Comparison of ENCODE assay signal across 24 cellular contexts in genomic region chr6:149701699-149702098, GRCh38. TPM values are rescaled to one million over a fixed set of nuclear protein-coding genes. Genes with fewer than 3 reads are reported as not detected.
DNase-seq lines count a peak whose midpoint lies in the region; ATAC-seq and TF ChIP-seq lines count a peak whose summit lies in the region.
"Had no signal": no experiment of that assay in that cellular context is flagged by ENCODE, and none has a peak within 500 bp of the region (broad histone marks: within the 10 kb centered on the region; RNA-seq: fewer than 3 reads in every experiment).

No MANE protein-coding gene starts in this region.

- TF ChIP-seq CTCF in hepatocyte (IDR thresholded peaks at IDR 0.05; ENCODE audit: poor library complexity): no peak

- H3K4me2 ChIP-seq in GM23248 (ENCODE audit: unreplicated experiment) (peak overlapping the region; percentile 53), hepatocyte (peak overlapping the region; percentile 37)

- H2AFZ ChIP-seq in GM23248 (peak overlapping the region; percentile 29), hepatocyte (no peak overlapping the region)

- H3K9me3 ChIP-seq in GM23248 (ENCODE audit: low read depth) (no peaks in the 10 kb centered on the region), adipocyte (ENCODE audit: control insufficient read depth, low read length) (no peaks in the 10 kb centered on the region), hepatocyte (ENCODE audit: low read depth) (no peaks in the 10 kb centered on the region)
- H3K9me3 ChIP-seq: gastroesophageal sphincter, lower lobe of right lung, uterus had no signal

- H3K9ac ChIP-seq in GM23248 (peak overlapping the region; percentile 48), adipocyte (ENCODE audit: low read length) (no peak overlapping the region)

- peaks cover 100% of the 10 kb centered on the region for H3K79me2 ChIP-seq in GM23248 (ENCODE audit: insufficient read depth)
- peaks cover 97% of the 10 kb centered on the region for H3K79me2 ChIP-seq in hepatocyte

- in situ Hi-C loops in GM23248 (cut with MboI): no loop called here

- H3K4me3 ChIP-seq in GM23248 (peak overlapping the region; percentile 46), adipocyte (ENCODE audit: low read length) (no peak overlapping the region), hepatocyte (no peak overlapping the region)
- H3K4me3 ChIP-seq: gastroesophageal sphincter, lower lobe of right lung, uterus had no signal

- H3K27me3 ChIP-seq in GM23248 (replicated peaks; ENCODE audit: insufficient read depth): no peaks in the 10 kb centered on the region
- no peaks in the 10 kb centered on the region for H3K27me3 ChIP-seq in adipocyte (replicated peaks; ENCODE audit: control insufficient read depth, insufficient read depth, low read length)
- H3K27me3 ChIP-seq in hepatocyte: no peaks in the 10 kb centered on the region
- H3K27me3 ChIP-seq: gastroesophageal sphincter, uterus had no signal

- H4K20me1 ChIP-seq in GM23248 (ENCODE audit: insufficient read depth) (peaks cover 8% of the 10 kb centered on the region; the same call in 1 of the 2 replicates), hepatocyte (ENCODE audit: insufficient read depth, poor library complexity, severe bottlenecking) (peaks cover 86% of the 10 kb centered on the region)

- H3K4me1 ChIP-seq in GM23248 (ENCODE audit: insufficient read depth) (peaks cover 46% of the 10 kb centered on the region), adipocyte (ENCODE audit: control insufficient read depth, insufficient read depth, low read length) (peaks cover 13% of the 10 kb centered on the region), hepatocyte (ENCODE audit: insufficient read depth) (no peaks in the 10 kb centered on the region)

- peak; percentile 70 for DNase-seq in GM23248
- peak; percentile 51 for DNase-seq in adipocyte (ENCODE audit: low read depth)
- no peak for DNase-seq in hepatocyte (ENCODE audit: low spot score)
- peak; percentile 7 for DNase-seq in renal cortical epithelial cell (ENCODE audit: low read depth)
- no peak for DNase-seq in retina
- no peak for DNase-seq in NCI-H345 treated with DMSO at 0.1 percent for 48 hours (lab: John Stamatoyannopoulos, UW; ENCODE audit: unreplicated experiment)
- DNase-seq: activated CD4-positive, alpha-beta T cell treated with anti-CD3 and anti-CD28 coated beads, Interleukin-2, amount 10 ng/mL, durations not matched to agents 7 days and 5 days; activated CD8-positive, alpha-beta memory T cell treated with anti-CD3 and anti-CD28 coated beads, Interleukin-2, amount 50 U/mL, for 4 hours; activated effector memory CD4-positive, alpha-beta T cell treated with Interleukin-2 at 50 U/mL for 16 hours; anterior cingulate cortex; Calu3; GDM1; lower lobe of right lung; MM.1S; naive thymus-derived CD8-positive, alpha-beta T cell; NCI-H1694 treated with DMSO at 0.1 percent for 48 hours; NCI-H345; posterior cingulate gyrus; stimulated activated CD4-positive, alpha-beta T cell treated with anti-CD3 and anti-CD28 coated beads, Interleukin-4, amount 100 ng/mL, for 4 hours; substantia nigra; SW 1271; uterus had no signal

- H3K36me3 ChIP-seq in GM23248 (ENCODE audit: low read depth) (no peaks in the 10 kb centered on the region), adipocyte (ENCODE audit: control insufficient read depth, insufficient read depth, low read length, severe bottlenecking) (peaks cover 3% of the 10 kb centered on the region), hepatocyte (replicated peaks; ENCODE audit: insufficient read depth, low read depth) (no peaks in the 10 kb centered on the region)
- H3K36me3 ChIP-seq: uterus had no signal

- WGBS in GM23248 (ENCODE audit: low coverage in 1 of 2, low lambda C conversion rate in 2 of 2, missing lambda C conversion rate in 2 of 2), 2 experiments: 6 to 8% methylated on average over 7 of the region's 7 CpGs
- WGBS in hepatocyte (ENCODE audit: low lambda C conversion rate, missing lambda C conversion rate): 60% methylated on average over 7 of the region's 7 CpGs

- ATAC-seq in GM21528 (IDR thresholded peaks at IDR 0.05; ENCODE audit: low FRiP score, unreplicated experiment): no peak
- ATAC-seq: gastroesophageal sphincter; lower lobe of right lung; naive thymus-derived CD8-positive, alpha-beta T cell had no signal

- H3F3A ChIP-seq in GM23248 (ENCODE audit: insufficient read depth): peaks cover 31% of the 10 kb centered on the region

- H3K27ac ChIP-seq in GM23248 (peak overlapping the region; percentile 50), hepatocyte (peak overlapping the region; percentile 19)
- H3K27ac ChIP-seq: gastroesophageal sphincter, lower lobe of right lung, uterus had no signal

- H3K9me2 ChIP-seq in GM23248 (ENCODE audit: insufficient read depth) (no peaks in the 10 kb centered on the region), hepatocyte (replicated peaks; ENCODE audit: insufficient read depth) (no peaks in the 10 kb centered on the region)

RNA-seq across cellular contexts. Expression of gene LATS1, which starts 16.2 kb away (rescaled TPM):
- 18.1 and 20.2 TPM in 2 replicates for total RNA-seq in GM23248 (2014; rRNA removed; shearing (Covaris generic))
- polyA plus RNA-seq in GM23248 (2016; fragmentation: Nextera tagmentation; extraction: Ambion mirVana) (11.5 and 12.8 TPM in 2 replicates), hepatocyte (6.6 and 7.9 TPM in 2 replicates)
- total RNA-seq in hepatocyte (23.7 and 26.2 TPM in 2 replicates), renal cortical epithelial cell (6.4 and 19.7 TPM in 2 replicates)

RNA-seq across cellular contexts. Expression of gene NUP43, which starts 44.6 kb away (rescaled TPM):
- 35.8 and 58.0 TPM in 2 replicates for total RNA-seq in GM23248 (2014; rRNA removed; shearing (Covaris generic))
- polyA plus RNA-seq in GM23248 (2016; fragmentation: Nextera tagmentation; extraction: Ambion mirVana) (16.1 and 16.4 TPM in 2 replicates), hepatocyte (7.0 and 9.8 TPM in 2 replicates)
- total RNA-seq in hepatocyte (33.6 and 37.2 TPM in 2 replicates), renal cortical epithelial cell (18.9 and 29.3 TPM in 2 replicates)

RNA-seq across cellular contexts. Expression of gene PCMT1, which starts 47.8 kb away (rescaled TPM):
- total RNA-seq in GM23248 (2014; rRNA removed; shearing (Covaris generic)): 132 and 165 TPM in 2 replicates
- 183 and 184 TPM in 2 replicates for polyA plus RNA-seq in GM23248 (2016; fragmentation: Nextera tagmentation; extraction: Ambion mirVana)
- 107 and 110 TPM in 2 replicates for total RNA-seq in hepatocyte
- polyA plus RNA-seq in hepatocyte: 126 and 130 TPM in 2 replicates
- 157 and 184 TPM in 2 replicates for total RNA-seq in renal cortical epithelial cell

RNA-seq across cellular contexts. Expression of gene KATNA1, which starts 53.2 kb away (rescaled TPM):
- 30.9 and 34.8 TPM in 2 replicates for total RNA-seq in GM23248 (2014; rRNA removed; shearing (Covaris generic))
- polyA plus RNA-seq in GM23248 (2016; fragmentation: Nextera tagmentation; extraction: Ambion mirVana): 27.1 and 28.4 TPM in 2 replicates
- total RNA-seq in hepatocyte: 18.4 and 18.5 TPM in 2 replicates
- polyA plus RNA-seq in hepatocyte: 15.6 and 17.2 TPM in 2 replicates
- total RNA-seq in renal cortical epithelial cell: 29.5 and 36.8 TPM in 2 replicates

Comparison
In these comparisons a context has a peak if more than half of its experiments do, and no peak if none do; other contexts are left out.
1. DNase-seq: peak in GM23248 (single experiment), adipocyte (single experiment) and renal cortical epithelial cell (single experiment); none in hepatocyte (single experiment), retina (single experiment) and NCI-H345 treated with DMSO at 0.1 percent for 48 hours (single experiment).